Comparison of ENCODE assay signal across 16 cellular contexts in genomic region chr6:36826520-36827227, GRCh38. TPM values are rescaled to one million over a fixed set of nuclear protein-coding genes. Genes with fewer than 3 reads are reported as not detected.
DNase-seq lines count a peak whose midpoint lies in the region; ATAC-seq and TF ChIP-seq lines count a peak whose summit lies in the region.
"Had no signal": no experiment of that assay in that cellular context is flagged by ENCODE, and none has a peak within 500 bp of the region (broad histone marks: within the 10 kb centered on the region; RNA-seq: fewer than 3 reads in every experiment).

No MANE protein-coding gene starts in this region.

- 42 to 75% methylated on average over 12 to 13 of the region's 19 CpGs for WGBS in esophagus squamous epithelium, 2 donors

- H3K9me3 Mint-ChIP-seq in activated T-cell treated with anti-CD3 and anti-CD28 coated beads, Interleukin-2, amount 50 U/mL, for 72 hours: no peaks in the 10 kb centered on the region
- H3K9me3 Mint-ChIP-seq: activated T-cell treated with anti-CD3 and anti-CD28 coated beads, Interleukin-2, amount 50 U/mL, for 4 hours; immature natural killer cell; stimulated activated naive CD8-positive, alpha-beta T cell treated with anti-CD3 and anti-CD28 coated beads, Interleukin-15, amount 100 ng/mL, for 72 hours had no signal

- H3K27ac Mint-ChIP-seq in activated T-cell treated with anti-CD3 and anti-CD28 coated beads, Interleukin-2, amount 50 U/mL, for 72 hours: no peak overlapping the region
- H3K27ac Mint-ChIP-seq: immature natural killer cell had no signal

- DNase-seq in EL (peak; percentile 26), Panc1 (ENCODE audit: low read depth, low spot score) (no peak), esophagus squamous epithelium (lab: John Stamatoyannopoulos, UW) (no peak), inferior parietal cortex (ENCODE audit: extremely low spot score) (no peak), NCI-H1930 (lab: John Stamatoyannopoulos, UW) (no peak)
- no peak for DNase-seq in activated T-cell treated with anti-CD3 and anti-CD28 coated beads, Interleukin-2, amount 50 U/mL, for 72 hours
- DNase-seq: activated T-cell treated with anti-CD3 and anti-CD28 coated beads, Interleukin-2, amount 50 U/mL, for 4 hours; cerebellar nuclear complex; NCI-H1694; NCI-H524 treated with DMSO at 0.1 percent for 48 hours had no signal

- H3K27me3 ChIP-seq in Panc1 (ENCODE audit: control insufficient read depth, insufficient read depth, low read length) (no peaks in the 10 kb centered on the region), esophagus squamous epithelium (no peaks in the 10 kb centered on the region), skeletal muscle tissue (ENCODE audit: control insufficient read depth in 3 of 3, insufficient read depth in 3 of 3, low read length in 3 of 3) (no peaks in the 10 kb centered on the region)
- H3K27me3 ChIP-seq: gastroesophageal sphincter, pancreas had no signal

- TF ChIP-seq CTCF in Panc1 (IDR thresholded peaks at IDR 0.05): no peak
- TF ChIP-seq CTCF in esophagus squamous epithelium (IDR thresholded peaks at IDR 0.05): no peak

- H3K36me3 ChIP-seq in Panc1 (ENCODE audit: control insufficient read depth, insufficient read depth, low read length) (no peaks in the 10 kb centered on the region), esophagus squamous epithelium (no peaks in the 10 kb centered on the region), skeletal muscle tissue (ENCODE audit: control insufficient read depth in 3 of 3, insufficient read depth in 3 of 3, low read length in 3 of 3) (no peaks in the 10 kb centered on the region)
- H3K36me3 ChIP-seq: gastroesophageal sphincter, pancreas had no signal

- ATAC-seq in Panc1 (peak; percentile 22; the same call in 1 of the 2 replicates), GM19328 (IDR thresholded peaks at IDR 0.05; ENCODE audit: unreplicated experiment) (no peak)
- no peak for ATAC-seq in activated T-cell treated with anti-CD3 and anti-CD28 coated beads, Interleukin-2, amount 50 U/mL, for 72 hours (replicated peaks in 1 of 2)

- H3K4me3 Mint-ChIP-seq in activated T-cell treated with anti-CD3 and anti-CD28 coated beads, Interleukin-2, amount 50 U/mL, for 72 hours: no peak overlapping the region
- H3K4me3 Mint-ChIP-seq: activated T-cell treated with anti-CD3 and anti-CD28 coated beads, Interleukin-2, amount 50 U/mL, for 4 hours; immature natural killer cell had no signal

- H3K9me3 ChIP-seq in Panc1 (ENCODE audit: control insufficient read depth, insufficient read depth, low read depth, low read length): no peaks in the 10 kb centered on the region
- no peaks in the 10 kb centered on the region for H3K9me3 ChIP-seq in esophagus squamous epithelium
- no peaks in the 10 kb centered on the region for H3K9me3 ChIP-seq in skeletal muscle tissue (ENCODE audit: control insufficient read depth in 3 of 3, low read length in 3 of 3)
- H3K9me3 ChIP-seq: gastroesophageal sphincter, pancreas had no signal

- H3K4me1 Mint-ChIP-seq in activated T-cell treated with anti-CD3 and anti-CD28 coated beads, Interleukin-2, amount 50 U/mL, for 72 hours (ENCODE audit: low read depth): peaks cover 12% of the 10 kb centered on the region

- CTCF ChIA-PET in Panc1 (lab: Charles Lee): no interaction called here

- TF ChIP-seq POLR2A in esophagus squamous epithelium (IDR thresholded peaks at IDR 0.05): no peak

- no peak overlapping the region for H3K9ac ChIP-seq in skeletal muscle tissue (ENCODE audit: low read depth in 1 of 3, low read length in 3 of 3)

- BruUV-seq in Panc1 (replicated peaks; lab: Mats Ljungman, UMichigan): no TSS peak

- POLR2A ChIA-PET in Panc1 (lab: Charles Lee): no interaction called here

- H3K4me1 ChIP-seq in Panc1 (ENCODE audit: control insufficient read depth, insufficient read depth, low read length) (peaks cover 5% of the 10 kb centered on the region; the same call in 1 of the 2 replicates), esophagus squamous epithelium (peaks cover 21 to 94% (median 51%) of the 10 kb centered on the region in 3 donors), skeletal muscle tissue (ENCODE audit: control insufficient read depth in 3 of 3, insufficient read depth in 3 of 3, low read length in 3 of 3) (peaks cover 35 to 66% (median 54%) of the 10 kb centered on the region in 3 donors)

- peaks cover 5% of the 10 kb centered on the region for H3K27me3 Mint-ChIP-seq in activated T-cell treated with anti-CD3 and anti-CD28 coated beads, Interleukin-2, amount 50 U/mL, for 72 hours (ENCODE audit: low read depth)

- intact Hi-C loops in Panc1 (cut with micrococcal nuclease; ENCODE audit: unreplicated experiment) (no loop called here), esophagus squamous epithelium (cut with DNase I) (no loop called here)

- no peak overlapping the region for H3K4me3 ChIP-seq in Panc1 (ENCODE audit: low read depth in 2 of 2, low read length in 2 of 2)
- no peak overlapping the region for H3K4me3 ChIP-seq in esophagus squamous epithelium
- no peak overlapping the region for H3K4me3 ChIP-seq in skeletal muscle tissue (ENCODE audit: low read length in 3 of 3)
- H3K4me3 ChIP-seq: gastroesophageal sphincter, pancreas had no signal

- H3K27ac ChIP-seq in Panc1 (ENCODE audit: low read length) (no peak overlapping the region), esophagus squamous epithelium (peak overlapping the region in 3 of 4 donors; percentile 39 to 75 (median 63)), skeletal muscle tissue (ENCODE audit: low read depth, low read length) (peak overlapping the region; percentile 40)

- in situ Hi-C loops in Panc1 (cut with HindIII; ENCODE audit: low pct_unique_long_range_greater_than_20kb, low sequenced_read_pairs): no loop called here

- no peaks in the 10 kb centered on the region for H3K36me3 Mint-ChIP-seq in activated T-cell treated with anti-CD3 and anti-CD28 coated beads, Interleukin-2, amount 50 U/mL, for 72 hours (ENCODE audit: insufficient read depth in 2 of 2)
- H3K36me3 Mint-ChIP-seq: immature natural killer cell had no signal

RNA-seq across cellular contexts. Expression of gene CPNE5, which starts 12.6 kb away (rescaled TPM):
- total RNA-seq in Panc1 (2021; ENCODE audit: unreplicated experiment) (0.44 TPM), esophagus squamous epithelium (1 to 10 TPM; 1.2 to 2.5 (median 1.5) TPM), skeletal muscle tissue (6.3 TPM)
- 1.5 TPM for polyA plus RNA-seq in Panc1 (2012; ENCODE audit: insufficient read length)
- 1 to 10 TPM in 1 of 2 donors, under 1 TPM in 1; 0.48 to 2.6 TPM for total RNA-seq in activated T-cell treated with anti-CD3 and anti-CD28 coated beads, Interleukin-2, amount 50 U/mL, for 72 hours

RNA-seq across cellular contexts. Expression of gene PPIL1, which starts 47.9 kb away (rescaled TPM):
- total RNA-seq in Panc1 (2021; ENCODE audit: unreplicated experiment) (44.1 TPM), esophagus squamous epithelium (10 to 100 TPM; 13.4 to 35.4 (median 28.7) TPM), skeletal muscle tissue (24.0 TPM)
- polyA plus RNA-seq in Panc1 (2012; ENCODE audit: insufficient read length): 34.5 TPM
- 10 to 100 TPM; 32.6 to 43.0 TPM for total RNA-seq in activated T-cell treated with anti-CD3 and anti-CD28 coated beads, Interleukin-2, amount 50 U/mL, for 72 hours

RNA-seq across cellular contexts. Expression of gene C6orf89, which starts 59.1 kb away (rescaled TPM):
- total RNA-seq in Panc1 (2021; ENCODE audit: unreplicated experiment) (59.2 TPM), esophagus squamous epithelium (10 to 100 TPM; 18.6 to 34.9 (median 23.1) TPM), skeletal muscle tissue (22.4 TPM)
- polyA plus RNA-seq in Panc1 (2012; ENCODE audit: insufficient read length): 32.3 TPM
- 10 to 100 TPM; 53.1 to 54.6 TPM for total RNA-seq in activated T-cell treated with anti-CD3 and anti-CD28 coated beads, Interleukin-2, amount 50 U/mL, for 72 hours
